In genomic region chr6:166725571-166725970, GRCh38 we compare ENCODE assay signal across 28 cellular contexts.
"Had no signal": no experiment of that assay in that cellular context is flagged by ENCODE, and none has a peak within 500 bp of the region (broad histone marks: within the 10 kb centered on the region; RNA-seq: fewer than 3 reads in every experiment).

No MANE protein-coding gene starts in this region.

- ATAC-seq: left colon; left lung; natural killer cell; right cardiac atrium; sciatic nerve; stimulated activated naive B cell treated with anti-CD40 and anti-IgM and Interleukin-4, amounts not matched to agents 10 μg/mL and 1 μg/mL and 100 μg/mL, for 72 hours; stimulated activated naive CD8-positive, alpha-beta T cell treated with anti-CD3 and anti-CD28 coated beads, Interleukin-15, Interleukin-2, amounts not matched to agents 100 U/mL and 50 U/mL, for 24 hours had no signal

- H3K4me3 ChIP-seq: left lung, lung, neural progenitor cell, ovary, skin epidermis, stomach, testis, thyroid gland, transverse colon, upper lobe of left lung, vagina had no signal

- H3K4me1 ChIP-seq: left lung, neural progenitor cell, stomach, testis, thyroid gland, transverse colon, upper lobe of left lung, vagina had no signal

- H3K9me3 Mint-ChIP-seq: immature natural killer cell; mesothelial cell of epicardium; naive B cell; natural killer cell; nephron progenitor cell; neural progenitor cell; stimulated activated naive B cell treated with anti-CD40 and anti-IgM and Interleukin-4, amounts not matched to agents 10 μg/mL and 1 μg/mL and 100 μg/mL, for 72 hours had no signal

- DNase-seq: hypothalamus; immature natural killer cell; kidney; left colon; left lung; naive B cell; natural killer cell; nephron progenitor cell; ovary; right cardiac atrium; stimulated activated CD4-positive, alpha-beta T cell treated with anti-CD3 and anti-CD28 coated beads, Interleukin-12 subunit alpha, Interleukin-12 subunit beta, amount 100 ng/mL, for 4 hours; stimulated activated CD4-positive, alpha-beta T cell treated with anti-CD3 and anti-CD28 coated beads, Interleukin-15, amount 100 ng/mL, for 24 hours; stimulated activated CD4-positive, alpha-beta T cell treated with anti-CD3 and anti-CD28 coated beads, Interleukin-2, amount 100 ng/mL, for 24 hours; stimulated activated CD4-positive, alpha-beta T cell treated with anti-CD3 and anti-CD28 coated beads, Interleukin-4, amount 100 ng/mL, for 1 hour; stimulated activated naive B cell treated with anti-CD40 and anti-IgM and Interleukin-4, amounts not matched to agents 10 μg/mL and 1 μg/mL and 100 μg/mL, for 72 hours; stimulated activated naive CD8-positive, alpha-beta T cell treated with anti-CD3 and anti-CD28 coated beads, Interleukin-15, Interleukin-2, amounts not matched to agents 100 U/mL and 50 U/mL, for 24 hours; stomach; testis; thyroid gland; transverse colon had no signal

- H3K4me1 Mint-ChIP-seq: naive B cell; stimulated activated naive B cell treated with anti-CD40 and anti-IgM and Interleukin-4, amounts not matched to agents 10 μg/mL and 1 μg/mL and 100 μg/mL, for 72 hours had no signal

- H3K27me3 ChIP-seq: left lung, neural progenitor cell, ovary, stomach, testis, thyroid gland, transverse colon, upper lobe of left lung, vagina had no signal

- H3K27ac Mint-ChIP-seq: immature natural killer cell; mesothelial cell of epicardium; naive B cell; natural killer cell; nephron progenitor cell; neural progenitor cell; progenitor cell of endocrine pancreas; stimulated activated naive B cell treated with anti-CD40 and anti-IgM and Interleukin-4, amounts not matched to agents 10 μg/mL and 1 μg/mL and 100 μg/mL, for 72 hours had no signal

- H3K9ac ChIP-seq: neural progenitor cell had no signal

- H3K36me3 ChIP-seq: left lung, neural progenitor cell, ovary, stomach, thyroid gland, transverse colon, upper lobe of left lung, vagina had no signal

- H3K4me3 Mint-ChIP-seq: immature natural killer cell; mesothelial cell of epicardium; naive B cell; natural killer cell; nephron progenitor cell; neural progenitor cell; stimulated activated naive B cell treated with anti-CD40 and anti-IgM and Interleukin-4, amounts not matched to agents 10 μg/mL and 1 μg/mL and 100 μg/mL, for 72 hours had no signal

- H3K9me3 ChIP-seq: left lung, ovary, stomach, testis, thyroid gland, transverse colon, upper lobe of left lung, vagina had no signal

- H3K4me2 ChIP-seq: neural progenitor cell had no signal

- H3K36me3 Mint-ChIP-seq: immature natural killer cell; mesothelial cell of epicardium; naive B cell; natural killer cell; neural progenitor cell; stimulated activated naive B cell treated with anti-CD40 and anti-IgM and Interleukin-4, amounts not matched to agents 10 μg/mL and 1 μg/mL and 100 μg/mL, for 72 hours had no signal

- H2AFZ ChIP-seq: neural progenitor cell had no signal

- H3K27ac ChIP-seq: left lung, neural progenitor cell, ovary, skin epidermis, stomach, testis, thyroid gland, transverse colon, upper lobe of left lung, vagina had no signal
